16 cellular contexts compared by ENCODE assay signal in the genomic region with DNA sequence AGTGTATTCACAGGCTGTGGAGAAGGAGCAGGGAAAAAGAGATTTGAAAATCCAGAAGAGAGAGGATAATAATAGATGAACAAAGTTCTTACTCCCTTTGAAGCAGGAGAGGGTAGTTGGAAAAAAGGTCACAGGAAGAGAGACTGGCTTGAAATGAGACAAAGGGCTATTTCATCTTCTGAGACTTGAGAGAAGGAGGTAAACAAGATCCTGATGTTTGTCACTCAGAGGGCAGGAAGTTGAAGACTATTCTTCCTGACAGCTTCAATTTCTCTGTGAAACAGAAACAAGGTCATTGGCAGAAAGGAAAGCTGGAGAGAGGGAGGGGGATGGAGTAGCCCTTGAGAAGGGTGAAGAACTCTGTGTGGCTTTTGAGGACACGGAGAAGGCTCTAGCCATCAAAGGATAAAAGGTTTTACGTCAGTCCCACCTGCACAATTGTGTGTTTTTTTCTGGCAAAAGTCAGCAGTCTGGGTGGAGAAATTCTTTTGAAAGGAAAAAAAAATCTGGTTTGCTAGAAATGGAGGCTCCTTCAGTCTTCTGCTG.
"Had no signal": no experiment of that assay in that cellular context is flagged by ENCODE, and none has a peak within 500 bp of the region (broad histone marks: within the 10 kb centered on the region; RNA-seq: fewer than 3 reads in every experiment).

No MANE protein-coding gene starts in this region.

- H3K9me3 Mint-ChIP-seq: activated CD8-positive, alpha-beta T cell treated with anti-CD3 and anti-CD28 coated beads for 36 hours; activated T-helper 1 cell treated with anti-CD3 and anti-CD28 coated beads, Interleukin-12 subunit alpha, Interleukin-12 subunit beta, Interleukin-2, Interleukin-4 antibody, amounts not matched to agents 30 ng/mL and 10 ng/mL and 1 ng/mL, durations not matched to agents 14 hours and 24 hours and 36 hours; endodermal cell; stimulated activated naive B cell treated with anti-CD40 and anti-IgM and Interleukin-4, amounts not matched to agents 10 μg/mL and 1 μg/mL and 100 μg/mL, for 72 hours had no signal

- H3K27me3 ChIP-seq: breast epithelium, sigmoid colon had no signal

- H3K4me1 ChIP-seq: breast epithelium, sigmoid colon had no signal

- H3K9me3 ChIP-seq: breast epithelium, sigmoid colon had no signal

- H3K36me3 ChIP-seq: breast epithelium, sigmoid colon had no signal

- H3K4me1 Mint-ChIP-seq: naive thymus-derived CD4-positive, alpha-beta T cell; stimulated activated naive B cell treated with anti-CD40 and anti-IgM and Interleukin-4, amounts not matched to agents 10 μg/mL and 1 μg/mL and 100 μg/mL, for 72 hours had no signal

- H3K27ac ChIP-seq: breast epithelium, sigmoid colon had no signal

- DNase-seq: activated CD4-positive, alpha-beta T cell treated with anti-CD3 and anti-CD28 coated beads for 1 hour; activated CD8-positive, alpha-beta memory T cell treated with anti-CD3 and anti-CD28 coated beads, Interleukin-2, amount 50 U/mL, for 4 hours; activated CD8-positive, alpha-beta T cell treated with anti-CD3 and anti-CD28 coated beads for 36 hours; activated naive CD4-positive, alpha-beta T cell; aorta; dermis blood vessel endothelial cell; endodermal cell; left cardiac atrium; naive thymus-derived CD4-positive, alpha-beta T cell; sigmoid colon; stimulated activated CD4-positive, alpha-beta T cell treated with anti-CD3 and anti-CD28 coated beads, Interleukin-2, amount 100 ng/mL, for 24 hours; stimulated activated naive B cell treated with anti-CD40 and anti-IgM and Interleukin-4, amounts not matched to agents 10 μg/mL and 1 μg/mL and 100 μg/mL, for 72 hours; trophoblast cell had no signal

- ATAC-seq: activated CD8-positive, alpha-beta T cell treated with anti-CD3 and anti-CD28 coated beads for 36 hours; left cardiac atrium; naive thymus-derived CD4-positive, alpha-beta T cell; stimulated activated naive B cell treated with anti-CD40 and anti-IgM and Interleukin-4, amounts not matched to agents 10 μg/mL and 1 μg/mL and 100 μg/mL, for 72 hours had no signal

- H3K4me3 ChIP-seq: breast epithelium, lung, sigmoid colon had no signal

- H3K27ac Mint-ChIP-seq: activated CD8-positive, alpha-beta T cell treated with anti-CD3 and anti-CD28 coated beads for 36 hours; activated T-helper 1 cell treated with anti-CD3 and anti-CD28 coated beads, Interleukin-12 subunit alpha, Interleukin-12 subunit beta, Interleukin-2, Interleukin-4 antibody, amounts not matched to agents 30 ng/mL and 10 ng/mL and 1 ng/mL, durations not matched to agents 14 hours and 24 hours and 36 hours; endodermal cell; naive thymus-derived CD4-positive, alpha-beta T cell; stimulated activated naive B cell treated with anti-CD40 and anti-IgM and Interleukin-4, amounts not matched to agents 10 μg/mL and 1 μg/mL and 100 μg/mL, for 72 hours had no signal

- H3K36me3 Mint-ChIP-seq: naive thymus-derived CD4-positive, alpha-beta T cell; stimulated activated naive B cell treated with anti-CD40 and anti-IgM and Interleukin-4, amounts not matched to agents 10 μg/mL and 1 μg/mL and 100 μg/mL, for 72 hours had no signal

- H3K27me3 Mint-ChIP-seq: activated CD8-positive, alpha-beta T cell treated with anti-CD3 and anti-CD28 coated beads for 36 hours; stimulated activated naive B cell treated with anti-CD40 and anti-IgM and Interleukin-4, amounts not matched to agents 10 μg/mL and 1 μg/mL and 100 μg/mL, for 72 hours had no signal

- H3K4me3 Mint-ChIP-seq: activated CD8-positive, alpha-beta T cell treated with anti-CD3 and anti-CD28 coated beads for 36 hours; activated T-helper 1 cell treated with anti-CD3 and anti-CD28 coated beads, Interleukin-12 subunit alpha, Interleukin-12 subunit beta, Interleukin-2, Interleukin-4 antibody, amounts not matched to agents 30 ng/mL and 10 ng/mL and 1 ng/mL, durations not matched to agents 14 hours and 24 hours and 36 hours; endodermal cell; naive thymus-derived CD4-positive, alpha-beta T cell; stimulated activated naive B cell treated with anti-CD40 and anti-IgM and Interleukin-4, amounts not matched to agents 10 μg/mL and 1 μg/mL and 100 μg/mL, for 72 hours had no signal
